ENCODE assay signal across 34 cellular contexts in genomic region chr4:67926485-67926884, GRCh38. TPM values are rescaled to one million over a fixed set of nuclear protein-coding genes. Genes with fewer than 3 reads are reported as not detected.
"Had no signal": no experiment of that assay in that cellular context is flagged by ENCODE, and none has a peak within 500 bp of the region (broad histone marks: within the 10 kb centered on the region; RNA-seq: fewer than 3 reads in every experiment).

No MANE protein-coding gene starts in this region.

- DNase-seq: activated B cell treated with CpG ODN at 0.5 μM for 24 hours; activated CD4-positive, alpha-beta memory T cell treated with anti-CD3 and anti-CD28 coated beads for 36 hours; activated CD4-positive, alpha-beta T cell treated with anti-CD3 and anti-CD28 coated beads for 4 hours; activated CD4-positive, alpha-beta T cell treated with anti-CD3 and anti-CD28 coated beads, Interleukin-2, amount 50 U/mL, for 1 hour; activated CD4-positive, CD25-positive, alpha-beta regulatory T cell treated with anti-CD3 and anti-CD28 coated beads, Interleukin-2, amount 50 U/mL, for 72 hours; activated CD8-positive, alpha-beta memory T cell treated with anti-CD3 and anti-CD28 coated beads, Interleukin-2, amount 50 U/mL, for 4 hours; activated effector memory CD4-positive, alpha-beta T cell treated with Interleukin-2 at 50 U/mL for 16 hours; activated naive CD4-positive, alpha-beta T cell treated with anti-CD3 and anti-CD28 coated beads, Interleukin-2, amount 50 U/mL, for 16 hours; activated naive CD8-positive, alpha-beta T cell treated with anti-CD3 and anti-CD28 coated beads for 36 hours; activated T-cell treated with anti-CD3 and anti-CD28 coated beads for 4 hours; activated T-cell treated with anti-CD3 and anti-CD28 coated beads, Interleukin-2, amount 50 U/mL, for 4 hours; amniotic stem cell; Kasumi-1; KG1; MG63; NCI-H1048; NCI-H1105 treated with DMSO at 0.1 percent for 48 hours; NCI-H1436; NCI-H1694; NCI-H2029; NCI-H345; NCI-H524 treated with DMSO at 0.1 percent for 48 hours; PC-3; Peyer's patch; RPMI8226; SHP77 treated with DMSO at 0.1 percent for 48 hours; SK-N-SH; T-cell; T-helper 17 cell had no signal

- H3K36me3 ChIP-seq: ascending aorta, cardiac muscle cell, MG63, Peyer's patch, SJSA1 had no signal

- H3K4me3 ChIP-seq: ascending aorta, cardiac muscle cell, MG63, Peyer's patch, SJSA1 had no signal

- ATAC-seq: activated T-cell treated with anti-CD3 and anti-CD28 coated beads, Interleukin-2, amount 50 U/mL, for 4 hours; PC-3; T-cell; T-helper 17 cell had no signal

- H3K9ac ChIP-seq: SK-N-SH had no signal

- H3K9me3 ChIP-seq: ascending aorta, MG63, Peyer's patch, SJSA1, SK-N-SH had no signal

- H3K27me3 ChIP-seq: ascending aorta, cardiac muscle cell, MG63, Peyer's patch, SJSA1 had no signal

- H3K4me2 ChIP-seq: SK-N-SH had no signal

- H3K27ac ChIP-seq: ascending aorta, cardiac muscle cell, Peyer's patch, SJSA1, VCaP had no signal

- H3K4me1 ChIP-seq: ascending aorta, Peyer's patch, SJSA1 had no signal

RNA-seq across cellular contexts. Expression of gene TMPRSS11A, which starts 36.8 kb away (rescaled TPM):
- total RNA-seq: activated B cell treated with CpG ODN at 0.5 μM for 24 hours; activated CD4-positive, alpha-beta memory T cell treated with anti-CD3 and anti-CD28 coated beads for 36 hours; activated naive CD8-positive, alpha-beta T cell treated with anti-CD3 and anti-CD28 coated beads for 36 hours; activated T-cell treated with anti-CD3 and anti-CD28 coated beads, Interleukin-2, amount 50 U/mL, for 4 hours; ascending aorta; cardiac muscle cell; NCI-H460; PC-3; Peyer's patch; SJSA1; T-cell; T-helper 17 cell had no signal
- polyA plus RNA-seq: cardiac muscle cell, SK-N-SH had no signal

RNA-seq across cellular contexts. Expression of gene TMPRSS11D, which starts 42.7 kb away (rescaled TPM):
- total RNA-seq: activated B cell treated with CpG ODN at 0.5 μM for 24 hours; activated CD4-positive, alpha-beta memory T cell treated with anti-CD3 and anti-CD28 coated beads for 36 hours; activated naive CD8-positive, alpha-beta T cell treated with anti-CD3 and anti-CD28 coated beads for 36 hours; activated T-cell treated with anti-CD3 and anti-CD28 coated beads, Interleukin-2, amount 50 U/mL, for 4 hours; ascending aorta; cardiac muscle cell; NCI-H460; PC-3; Peyer's patch; SJSA1; T-cell; T-helper 17 cell had no signal
